ENCODE assay signal across 12 cellular contexts in the genomic region with DNA sequence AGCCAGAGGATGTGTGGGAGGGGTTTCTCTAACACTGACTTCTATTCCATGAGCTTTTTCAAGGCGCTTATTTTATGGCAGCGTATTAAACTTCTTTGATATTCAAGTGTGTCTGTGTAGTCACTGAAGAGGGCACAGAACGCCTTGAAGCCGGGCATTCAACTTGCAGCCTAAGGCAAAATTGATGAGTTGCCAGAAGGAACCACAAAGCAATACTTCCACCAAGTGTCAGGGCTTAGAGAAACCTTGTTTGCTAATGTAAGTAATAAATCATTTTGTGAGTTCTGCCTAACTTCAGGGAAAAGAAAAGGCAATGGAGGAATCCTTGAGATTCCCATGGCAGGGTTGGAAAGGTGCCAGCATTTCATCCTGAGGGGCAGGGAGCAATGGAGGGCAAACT.
A peak's percentile ranks its signal among the peaks of the same experiment; 100 is the strongest.
DNase-seq lines count a peak whose midpoint lies in the region; ATAC-seq, FAIRE-seq and TF ChIP-seq lines count a peak whose summit lies in the region.
"Had no signal": no experiment of that assay in that cellular context is flagged by ENCODE, and none has a peak within 500 bp of the region (broad histone marks: within the 10 kb centered on the region; RNA-seq: fewer than 3 reads in every experiment).

No MANE protein-coding gene starts in this region.

- no peak for FAIRE-seq in GM19239 (lab: Jason Lieb, UNC)

- no peak overlapping the region for H3K27ac Mint-ChIP-seq in HFFc6

- H3K4me1 Mint-ChIP-seq in HFFc6 (ENCODE audit: low read depth) = peaks cover 39% of the 10 kb centered on the region

- TF ChIP-seq CTCF in HFFc6 (IDR thresholded peaks at IDR 0.05) = no peak
- no peak for TF ChIP-seq CTCF in foreskin fibroblast (IDR thresholded peaks at IDR 0.05; ENCODE audit: low read depth, low read length)

- no peak overlapping the region for H3K4me3 ChIP-seq in foreskin fibroblast (ENCODE audit: low read depth in 1 of 2, low read length in 2 of 2)
- H3K4me3 ChIP-seq: heart left ventricle, MG63 had no signal

- no peaks in the 10 kb centered on the region; the same call in 1 of the 2 replicates for H3K27me3 Mint-ChIP-seq in HFFc6 (ENCODE audit: insufficient read depth)
- H3K27me3 Mint-ChIP-seq: brain; effector memory CD8-positive, alpha-beta T cell had no signal

- DNase-seq in HFFc6 (peak; percentile 40), amniotic epithelial cell (ENCODE audit: low read depth) (peak; percentile 72), foreskin fibroblast (peak; percentile 29 to 68), stromal cell of bone marrow (ENCODE audit: low read depth) (peak; percentile 22), cortex of kidney (lab: John Stamatoyannopoulos, UW) (no peak), GM19239 (ENCODE audit: insufficient read length, low spot score) (no peak)
- DNase-seq: activated CD4-positive, alpha-beta T cell treated with anti-CD3 and anti-CD28 coated beads, Interleukin-2, amount 50 U/mL, for 4 hours; effector memory CD8-positive, alpha-beta T cell; heart left ventricle had no signal

- no peaks in the 10 kb centered on the region for H3K36me3 Mint-ChIP-seq in HFFc6 (ENCODE audit: low read depth)
- H3K36me3 Mint-ChIP-seq: brain had no signal

- no peak for ATAC-seq in GM19023 (IDR thresholded peaks at IDR 0.05; ENCODE audit: unreplicated experiment)
- ATAC-seq: effector memory CD8-positive, alpha-beta T cell had no signal

- no peak overlapping the region for H3K4me3 Mint-ChIP-seq in HFFc6
- H3K4me3 Mint-ChIP-seq: brain; effector memory CD8-positive, alpha-beta T cell had no signal

- H3K9me3 Mint-ChIP-seq in HFFc6 = no peaks in the 10 kb centered on the region
- H3K9me3 Mint-ChIP-seq: brain; effector memory CD8-positive, alpha-beta T cell had no signal

Comparison
In these comparisons a context has a peak if more than half of its experiments do, and no peak if none do; other contexts are left out.
1. DNase-seq: peak in HFFc6 (single experiment), amniotic epithelial cell (single experiment), foreskin fibroblast (2 of 2) and stromal cell of bone marrow (single experiment); none in cortex of kidney (single experiment) and GM19239 (single experiment).